In the genomic region with DNA sequence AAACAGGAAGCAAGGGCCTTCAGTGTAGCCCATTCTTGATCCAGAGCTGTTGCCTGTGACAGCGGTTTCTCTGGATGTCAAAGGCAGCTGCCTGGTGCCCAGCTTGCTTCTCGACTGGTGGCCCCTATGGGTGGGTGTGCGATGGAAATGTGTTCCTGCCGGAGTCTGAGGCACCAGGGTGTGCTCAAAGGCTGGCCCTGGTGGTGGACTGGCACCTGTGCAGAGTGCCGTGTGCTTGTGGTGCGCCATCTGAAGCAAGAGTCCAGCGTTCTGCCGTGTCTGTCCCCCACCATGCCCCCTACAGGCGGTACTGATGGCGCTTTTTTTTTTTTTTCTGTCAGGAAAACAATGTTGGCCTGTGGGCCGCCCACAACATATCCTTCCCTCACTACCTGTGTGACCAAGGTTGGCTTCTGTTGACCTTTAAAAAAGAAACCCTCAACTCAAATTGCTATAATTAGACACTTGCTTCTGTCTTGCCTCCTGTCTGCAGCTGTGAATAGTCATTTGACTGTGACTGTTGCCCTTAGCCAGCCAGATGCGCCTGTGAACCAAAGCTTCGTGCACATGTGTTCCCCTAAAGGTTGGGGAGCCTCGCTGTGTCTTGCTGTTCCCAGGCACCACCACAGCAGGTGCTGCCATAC, we compare ENCODE assay signal across 8 cellular contexts. TPM values are rescaled to one million over a fixed set of nuclear protein-coding genes. Genes with fewer than 3 reads are reported as not detected.
DNase-seq lines count a peak whose midpoint lies in the region; ATAC-seq and TF ChIP-seq lines count a peak whose summit lies in the region.

No MANE protein-coding gene starts in this region.

- no peak overlapping the region for H3K27ac Mint-ChIP-seq in neural progenitor cell

- H3K36me3 Mint-ChIP-seq in neural progenitor cell, result peaks cover 17% of the 10 kb centered on the region

- CTCF ChIA-PET in OCI-LY7 (lab: Charles Lee; ENCODE audit: unreplicated experiment), result interaction anchor here (0.5 kb wide), 1 partner anchor 149 kb away, joined by 9 read pairs; no protein-coding TSS in a partner anchor

- peaks cover 5% of the 10 kb centered on the region for H3K4me1 Mint-ChIP-seq in neural progenitor cell

- no peak overlapping the region for H2AFZ ChIP-seq in OCI-LY7 (ENCODE audit: low read length)
- H2AFZ ChIP-seq in neural progenitor cell (replicated peaks), result no peak overlapping the region

- BruUV-seq in OCI-LY7 (replicated peaks; lab: Mats Ljungman, UMichigan), result no TSS peak

- H3K79me2 ChIP-seq in OCI-LY7 (ENCODE audit: insufficient read depth, low read depth, low read length) (peaks cover 12% of the 10 kb centered on the region; the same call in 1 of the 2 replicates), neural progenitor cell (ENCODE audit: low read depth) (peaks cover 10% of the 10 kb centered on the region)

- H3K9me3 Mint-ChIP-seq in neural progenitor cell, result peaks cover 2% of the 10 kb centered on the region

- peak overlapping the region; percentile 33 for H3K4me3 Mint-ChIP-seq in neural progenitor cell

- no peak for DNase-seq in AG09309 (ENCODE audit: low read depth)
- no peak for DNase-seq in GM12864 (ENCODE audit: low read depth)
- DNase-seq in OCI-LY7 (ENCODE audit: low spot score), result peak; percentile 67
- peak; percentile 33 for DNase-seq in choroid plexus epithelial cell (ENCODE audit: low read depth)
- peak; percentile 69 for DNase-seq in neural progenitor cell (ENCODE audit: low spot score)
- no peak for DNase-seq in HK-2 (ENCODE audit: unreplicated experiment)
- no peak for DNase-seq in NCI-H510A treated with DMSO at 0.1 percent for 48 hours (lab: John Stamatoyannopoulos, UW)

- H3K9me3 ChIP-seq in OCI-LY7 (ENCODE audit: low read length) (no peaks in the 10 kb centered on the region), neural progenitor cell (ENCODE audit: low read depth) (no peaks in the 10 kb centered on the region)

- H3K4me3 ChIP-seq in AG09309 (ENCODE audit: control insufficient read depth, low read depth, low read length) (no peak overlapping the region), GM12864 (ENCODE audit: low read depth, low read length) (no peak overlapping the region), OCI-LY7 (ENCODE audit: low read depth, low read length, poor library complexity, severe bottlenecking) (no peak overlapping the region), choroid plexus epithelial cell (ENCODE audit: low read depth, low read length) (no peak overlapping the region), neural progenitor cell (no peak overlapping the region)

- POLR2A ChIA-PET in OCI-LY7 (lab: Charles Lee), result interaction anchor here (0.6 kb wide), 1 partner anchor 169 kb away, joined by 3 read pairs; no protein-coding TSS in a partner anchor

- peak; percentile 47 for TF ChIP-seq CTCF in AG09309 (IDR thresholded peaks at IDR 0.05; ENCODE audit: control insufficient read depth, insufficient read depth, low read depth, low read length, missing control alignments)
- TF ChIP-seq CTCF in GM12864 (IDR thresholded peaks at IDR 0.05; ENCODE audit: low read depth, low read length, missing control alignments), result peak; percentile 58
- TF ChIP-seq CTCF in OCI-LY7 (conservative IDR thresholded peaks at IDR 0.05; ENCODE audit: low read length), result peak; percentile 79
- TF ChIP-seq CTCF in choroid plexus epithelial cell (conservative IDR thresholded peaks at IDR 0.05; ENCODE audit: low read depth, low read length), result peak; percentile 56
- peak; percentile 52 for TF ChIP-seq CTCF in neural progenitor cell (IDR thresholded peaks at IDR 0.05)

- no peak overlapping the region for H3K9ac ChIP-seq in neural progenitor cell

- intact Hi-C loops in OCI-LY7 (cut with micrococcal nuclease; ENCODE audit: unreplicated experiment), result loop anchor here (1.0 kb wide), 1 partner anchor 141 kb away; no protein-coding TSS in a partner anchor

- H3K27me3 Mint-ChIP-seq in neural progenitor cell (ENCODE audit: insufficient read depth, low read depth), result peaks cover 12% of the 10 kb centered on the region

- no peaks in the 10 kb centered on the region for H3K9me2 ChIP-seq in OCI-LY7 (ENCODE audit: insufficient read depth, low read length)

- H4K20me1 ChIP-seq in OCI-LY7 (ENCODE audit: insufficient read depth, low read length), result no peaks in the 10 kb centered on the region
- peaks cover 33% of the 10 kb centered on the region for H4K20me1 ChIP-seq in neural progenitor cell (ENCODE audit: low read depth)

- no peak for ATAC-seq in GM21381 (IDR thresholded peaks at IDR 0.05; ENCODE audit: unreplicated experiment)

- peaks cover 44% of the 10 kb centered on the region for H3F3A ChIP-seq in neural progenitor cell (ENCODE audit: low read depth)

- H3K27ac ChIP-seq in OCI-LY7 (ENCODE audit: low read depth, low read length, poor library complexity, severe bottlenecking), result peak overlapping the region; percentile 84
- H3K27ac ChIP-seq in neural progenitor cell, result peak overlapping the region; percentile 78

- no peaks in the 10 kb centered on the region for H3K27me3 ChIP-seq in neural progenitor cell

- H3K4me1 ChIP-seq in OCI-LY7 (ENCODE audit: insufficient read depth, low read length, poor library complexity, severe bottlenecking) (peaks cover 32% of the 10 kb centered on the region), neural progenitor cell (peaks cover under 1% of the 10 kb centered on the region)

- H3K4me2 ChIP-seq in OCI-LY7 (ENCODE audit: low read length), result peak overlapping the region; percentile 18; the same call in 1 of the 2 replicates
- no peak overlapping the region for H3K4me2 ChIP-seq in neural progenitor cell

- H3K36me3 ChIP-seq in OCI-LY7 (ENCODE audit: insufficient read depth, low read length) (peaks cover 98% of the 10 kb centered on the region), neural progenitor cell (no peaks in the 10 kb centered on the region)

RNA-seq across cellular contexts. Expression of gene RANBP1, which starts 4.7 kb away (rescaled TPM):
- total RNA-seq in OCI-LY7 (2014; rRNA removed; shearing (Covaris generic)), result 570 and 652 TPM in 2 replicates
- total RNA-seq in OCI-LY7 (2022), result 398 and 406 TPM in 2 replicates
- total RNA-seq in neural progenitor cell (ENCODE audit: low replicate concordance), result 874 and 918 TPM in 2 replicates

RNA-seq across cellular contexts. Expression of gene TRMT2A, which starts 5.9 kb away (rescaled TPM):
- total RNA-seq in OCI-LY7 (2014; rRNA removed; shearing (Covaris generic)), result 118 and 126 TPM in 2 replicates
- total RNA-seq in OCI-LY7 (2022) (97.5 and 104 TPM in 2 replicates), neural progenitor cell (ENCODE audit: low replicate concordance) (24.3 and 39.7 TPM in 2 replicates)

RNA-seq across cellular contexts. Expression of gene ZDHHC8, which starts 20.4 kb away (rescaled TPM):
- 1.8 and 2.3 TPM in 2 replicates for total RNA-seq in OCI-LY7 (2014; rRNA removed; shearing (Covaris generic))
- total RNA-seq in OCI-LY7 (2022) (9.6 and 16.7 TPM in 2 replicates), neural progenitor cell (ENCODE audit: low replicate concordance) (7.1 and 11.4 TPM in 2 replicates)

RNA-seq across cellular contexts. Expression of gene DGCR8, which starts 31.1 kb away (rescaled TPM):
- 49.5 and 53.4 TPM in 2 replicates for total RNA-seq in OCI-LY7 (2014; rRNA removed; shearing (Covaris generic))
- total RNA-seq in OCI-LY7 (2022) (68.2 and 75.6 TPM in 2 replicates), neural progenitor cell (ENCODE audit: low replicate concordance) (29.1 and 39.7 TPM in 2 replicates)

RNA-seq across cellular contexts. Expression of gene CCDC188, which starts 39.7 kb away (rescaled TPM):
- total RNA-seq in OCI-LY7 (2014; rRNA removed; shearing (Covaris generic)), result not detected in 2 replicates
- total RNA-seq in OCI-LY7 (2022) (not detected in 2 replicates), neural progenitor cell (ENCODE audit: low replicate concordance) (not detected in 2 replicates)

Comparison
In these comparisons a context has a peak if more than half of its experiments do, and no peak if none do; other contexts are left out.
1. DNase-seq: peak in OCI-LY7 (single experiment), choroid plexus epithelial cell (single experiment) and neural progenitor cell (single experiment); none in AG09309 (single experiment), GM12864 (single experiment), HK-2 (single experiment) and NCI-H510A treated with DMSO at 0.1 percent for 48 hours (single experiment).
2. Peak in every context shown above with its lines, with median percentiles within 50 percentile points of each other: CTCF ChIP-seq.